Comparison of ENCODE assay signal across 9 cellular contexts in the genomic region with DNA sequence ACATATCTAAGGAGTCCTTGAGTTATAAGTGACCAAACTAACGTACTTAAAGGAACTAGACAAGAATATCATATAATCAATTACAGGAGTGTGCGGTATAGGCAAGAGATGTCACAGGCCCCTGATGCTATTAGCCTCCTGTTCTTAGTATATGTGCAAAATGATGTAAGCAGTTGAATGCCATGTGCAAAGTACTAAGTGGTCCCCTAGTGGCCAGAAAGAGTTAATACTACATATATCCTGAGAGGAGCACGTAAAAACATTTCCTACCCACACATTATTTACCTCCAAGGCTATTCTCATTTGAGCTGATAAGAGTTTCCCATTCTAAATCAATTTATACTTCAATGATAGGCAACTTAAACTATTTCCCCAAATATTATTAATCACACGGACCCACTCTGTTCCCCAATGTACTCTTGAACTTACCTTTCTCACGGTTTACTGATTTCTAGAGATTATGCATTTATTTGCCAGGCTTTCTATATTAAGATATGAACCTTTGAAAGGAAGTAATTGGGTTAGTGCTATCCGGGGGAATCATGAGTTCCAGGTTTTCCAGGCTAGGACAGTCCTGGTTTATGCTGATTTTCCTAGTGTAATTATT.
DNase-seq lines count a peak whose midpoint lies in the region; ATAC-seq and TF ChIP-seq lines count a peak whose summit lies in the region.
"Had no signal": no experiment of that assay in that cellular context is flagged by ENCODE, and none has a peak within 500 bp of the region (broad histone marks: within the 10 kb centered on the region; RNA-seq: fewer than 3 reads in every experiment).

No MANE protein-coding gene starts in this region.

- TF ChIP-seq CTCF in Caco-2 (IDR thresholded peaks at IDR 0.05; ENCODE audit: insufficient read depth in 1 of 2, low read depth in 1 of 2, low read length in 1 of 2, severe bottlenecking in 1 of 2, unreplicated experiment in 1 of 2) (peak; percentile 33 to 39), cardiac fibroblast (IDR thresholded peaks at IDR 0.05; ENCODE audit: low read depth, low read length) (peak; percentile 65), parathyroid adenoma (IDR thresholded peaks at IDR 0.05) (peak; percentile 24), ovary (IDR thresholded peaks at IDR 0.05) (no peak)

- intact Hi-C loops in Caco-2 (cut with micrococcal nuclease; ENCODE audit: unreplicated experiment) (no loop called here), ovary (cut with DNase I) (no loop called here), posterior cingulate gyrus (cut with DNase I) (no loop called here)

- H3K79me2 ChIP-seq in parathyroid adenoma: no peaks in the 10 kb centered on the region

- peak; percentile 100 for ATAC-seq in GM19351 (IDR thresholded peaks at IDR 0.05; ENCODE audit: unreplicated experiment)
- peak; percentile 100 for ATAC-seq in HG03139 (IDR thresholded peaks at IDR 0.05; ENCODE audit: unreplicated experiment)

- H3K4me1 Mint-ChIP-seq in Caco-2 (ENCODE audit: low read depth, unreplicated experiment): no peaks in the 10 kb centered on the region

- H3K9ac ChIP-seq in parathyroid adenoma: no peak overlapping the region

- no peaks in the 10 kb centered on the region for H3K9me3 Mint-ChIP-seq in Caco-2 (ENCODE audit: unreplicated experiment)

- H3K4me3 ChIP-seq in Caco-2 (ENCODE audit: low read depth, low read length) (no peak overlapping the region), cardiac fibroblast (replicated peaks in 1 of 2; ENCODE audit: low read depth in 2 of 2, low read length in 2 of 2) (no peak overlapping the region), parathyroid adenoma (ENCODE audit: low read depth, low read length) (no peak overlapping the region), ovary (no peak overlapping the region)
- H3K4me3 ChIP-seq: SJCRH30 had no signal

- no peak overlapping the region for H2AFZ ChIP-seq in parathyroid adenoma

- no peak overlapping the region for H3K4me2 ChIP-seq in parathyroid adenoma (ENCODE audit: low read length)

- 39 to 51% (median 44%) methylated on average over 6 of the region's 6 CpGs for WGBS in ovary, 3 donors

- POLR2A ChIA-PET in Caco-2 (lab: Charles Lee): no interaction called here

- TF ChIP-seq POLR2A in ovary (IDR thresholded peaks at IDR 0.05): no peak

- H3K27ac ChIP-seq in parathyroid adenoma: no peak overlapping the region
- no peak overlapping the region for H3K27ac ChIP-seq in ovary
- H3K27ac ChIP-seq: SJCRH30 had no signal

- H3K27me3 ChIP-seq in Caco-2 (replicated peaks; ENCODE audit: control insufficient read depth, insufficient read depth, low read length) (no peaks in the 10 kb centered on the region), parathyroid adenoma (ENCODE audit: control insufficient read depth, insufficient read depth, low read length) (no peaks in the 10 kb centered on the region), ovary (no peaks in the 10 kb centered on the region)
- H3K27me3 ChIP-seq: SJCRH30 had no signal

- no peak overlapping the region for H3K27ac Mint-ChIP-seq in Caco-2 (ENCODE audit: unreplicated experiment)

- H3K36me3 ChIP-seq in Caco-2 (ENCODE audit: control insufficient read depth, insufficient read depth, low read length) (no peaks in the 10 kb centered on the region), parathyroid adenoma (ENCODE audit: control insufficient read depth, insufficient read depth, low read length) (no peaks in the 10 kb centered on the region), ovary (no peaks in the 10 kb centered on the region)
- H3K36me3 ChIP-seq: SJCRH30 had no signal

- H3K9me3 ChIP-seq in Caco-2 (no peaks in the 10 kb centered on the region), parathyroid adenoma (ENCODE audit: control insufficient read depth, low read length) (no peaks in the 10 kb centered on the region), ovary (no peaks in the 10 kb centered on the region)
- H3K9me3 ChIP-seq: SJCRH30 had no signal

- peaks cover 4% of the 10 kb centered on the region for H3K27me3 Mint-ChIP-seq in Caco-2 (ENCODE audit: insufficient read depth, unreplicated experiment)

- H3K4me3 Mint-ChIP-seq in Caco-2 (ENCODE audit: unreplicated experiment): no peak overlapping the region

- H3K4me1 ChIP-seq in Caco-2: no peaks in the 10 kb centered on the region
- H3K4me1 ChIP-seq in parathyroid adenoma: no peaks in the 10 kb centered on the region
- H3K4me1 ChIP-seq in ovary (ENCODE audit: insufficient read depth): no peaks in the 10 kb centered on the region
- H3K4me1 ChIP-seq: SJCRH30 had no signal

- no peak for TF ChIP-seq EP300 in ovary (IDR thresholded peaks at IDR 0.05)

- peak in 1 of 2 experiments; percentile 0 for DNase-seq in Caco-2
- DNase-seq in NCI-H524 (lab: John Stamatoyannopoulos, UW): peak; percentile 10 to 36
- DNase-seq in cardiac fibroblast (ENCODE audit: low read depth in 2 of 2): peak; percentile 67 to 68
- DNase-seq in ovary: no peak
- no peak for DNase-seq in posterior cingulate gyrus

- BruUV-seq in Caco-2 (replicated peaks; lab: Mats Ljungman, UMichigan): no TSS peak

- CTCF ChIA-PET in Caco-2 (lab: Charles Lee): no interaction called here

- H3K36me3 Mint-ChIP-seq in Caco-2 (ENCODE audit: insufficient read depth, unreplicated experiment): no peaks in the 10 kb centered on the region

Comparison
In these comparisons a context has a peak if more than half of its experiments do, and no peak if none do; other contexts are left out.
1. DNase-seq: peak in NCI-H524 (2 of 2) and cardiac fibroblast (2 of 2); none in ovary (0 of 5) and posterior cingulate gyrus (0 of 10).
2. CTCF ChIP-seq: peak in Caco-2 (2 of 2), cardiac fibroblast (single experiment) and parathyroid adenoma (single experiment); none in ovary (0 of 3).